ENCODE assay signal across 8 cellular contexts in genomic region chr10:103916901-103917300, GRCh38. TPM values are rescaled to one million over a fixed set of nuclear protein-coding genes. Genes with fewer than 3 reads are reported as not detected.
A peak's percentile ranks its signal among the peaks of the same experiment; 100 is the strongest.
DNase-seq lines count a peak whose midpoint lies in the region; ATAC-seq, FAIRE-seq and TF ChIP-seq lines count a peak whose summit lies in the region.

No MANE protein-coding gene starts in this region.

- dilution Hi-C loops in keratinocyte (cut with MboI; ENCODE audit: extremely low pct_ligation_motif_present, low sequenced_read_pairs): no loop called here

- peaks cover 17% of the 10 kb centered on the region for H3K9me3 Mint-ChIP-seq in T-helper 2 cell treated with Interferon-gamma antibody and Interleukin-4, amounts not matched to agents 5 μg/mL and 100 μg/mL, for 36 hours
- peaks cover 0 to 6% of the 10 kb centered on the region in 2 donors for H3K9me3 Mint-ChIP-seq in activated naive CD4-positive, alpha-beta T cell treated with anti-CD3 and anti-CD28 coated beads, Interleukin-2, amount 50 U/mL, for 72 hours

- peaks cover 0 to 5% of the 10 kb centered on the region in 2 experiments for H3K36me3 ChIP-seq in keratinocyte (ENCODE audit: control insufficient read depth in 2 of 2, extremely low read depth in 1 of 2, insufficient read depth in 2 of 2, low read length in 2 of 2)

- ATAC-seq in activated naive CD4-positive, alpha-beta T cell treated with anti-CD3 and anti-CD28 coated beads, Interleukin-2, amount 50 U/mL, for 72 hours: no peak
- no peak for ATAC-seq in sciatic nerve

- H4K20me1 ChIP-seq in keratinocyte (ENCODE audit: control insufficient read depth, extremely low read depth, insufficient read depth, low read length): no peaks in the 10 kb centered on the region

- DNase-seq in T-helper 2 cell treated with Interferon-gamma antibody and Interleukin-4, amounts not matched to agents 5 μg/mL and 100 μg/mL, for 36 hours (ENCODE audit: low spot score): no peak
- DNase-seq in T-helper 2 cell (no peak), keratinocyte (ENCODE audit: low read depth, low spot score) (no peak), substantia nigra (lab: John Stamatoyannopoulos, UW) (peak in 1 of 49 donors; percentile 11), sciatic nerve (ENCODE audit: low spot score) (no peak), NCI-H2171 (lab: John Stamatoyannopoulos, UW) (no peak)
- no peak for DNase-seq in activated naive CD4-positive, alpha-beta T cell treated with anti-CD3 and anti-CD28 coated beads, Interleukin-2, amount 50 U/mL, for 72 hours (ENCODE audit: low spot score in 2 of 2)
- DNase-seq in stimulated activated naive CD4-positive, alpha-beta T cell treated with Interleukin-2 at 50 U/mL for 16 hours (lab: John Stamatoyannopoulos, UW): no peak

- no peak for FAIRE-seq in keratinocyte (lab: Jason Lieb, UNC)

- H3K4me3 Mint-ChIP-seq in T-helper 2 cell treated with Interferon-gamma antibody and Interleukin-4, amounts not matched to agents 5 μg/mL and 100 μg/mL, for 36 hours: peak overlapping the region; percentile 98

- H3K27me3 ChIP-seq in keratinocyte (ENCODE audit: control insufficient read depth, extremely low read depth, insufficient read depth, low read length): no peaks in the 10 kb centered on the region

- intact Hi-C loops in sciatic nerve (cut with DNase I): no loop called here

- H3K27me3 Mint-ChIP-seq in T-helper 2 cell treated with Interferon-gamma antibody and Interleukin-4, amounts not matched to agents 5 μg/mL and 100 μg/mL, for 36 hours (ENCODE audit: low read depth): no peaks in the 10 kb centered on the region

- H3K9me3 ChIP-seq in keratinocyte (ENCODE audit: control insufficient read depth, low read depth, low read length): peaks cover 6% of the 10 kb centered on the region

- peaks cover 33% of the 10 kb centered on the region for H3K36me3 Mint-ChIP-seq in T-helper 2 cell treated with Interferon-gamma antibody and Interleukin-4, amounts not matched to agents 5 μg/mL and 100 μg/mL, for 36 hours (ENCODE audit: low read depth)
- H3K36me3 Mint-ChIP-seq in activated naive CD4-positive, alpha-beta T cell treated with anti-CD3 and anti-CD28 coated beads, Interleukin-2, amount 50 U/mL, for 72 hours: peaks cover 30 to 32% of the 10 kb centered on the region in 2 donors

- peak overlapping the region; percentile 63 to 74 (median 71) for H3K4me3 ChIP-seq in keratinocyte (ENCODE audit: control insufficient read depth in 2 of 3, extremely low read depth in 1 of 3, insufficient read depth in 2 of 3, low read depth in 1 of 3, low read length in 3 of 3)

- peak overlapping the region; percentile 90 for H3K27ac Mint-ChIP-seq in T-helper 2 cell treated with Interferon-gamma antibody and Interleukin-4, amounts not matched to agents 5 μg/mL and 100 μg/mL, for 36 hours
- peak overlapping the region; percentile 96 for H3K27ac Mint-ChIP-seq in activated naive CD4-positive, alpha-beta T cell treated with anti-CD3 and anti-CD28 coated beads, Interleukin-2, amount 50 U/mL, for 72 hours

- H3K4me1 Mint-ChIP-seq in T-helper 2 cell treated with Interferon-gamma antibody and Interleukin-4, amounts not matched to agents 5 μg/mL and 100 μg/mL, for 36 hours (ENCODE audit: low read depth): peaks cover 42% of the 10 kb centered on the region

- H3K9me1 ChIP-seq in keratinocyte (ENCODE audit: control insufficient read depth, extremely low read depth, insufficient read depth, low read length): no peaks in the 10 kb centered on the region

- H3K79me2 ChIP-seq in keratinocyte (ENCODE audit: control insufficient read depth, insufficient read depth, low read length): peaks cover 28% of the 10 kb centered on the region

- peak overlapping the region; percentile 96 for H3K4me2 ChIP-seq in keratinocyte (ENCODE audit: control insufficient read depth, extremely low read depth, insufficient read depth, low read depth, low read length)

- H2AFZ ChIP-seq in keratinocyte (ENCODE audit: control insufficient read depth, low read length): no peak overlapping the region

- no peak for TF ChIP-seq CTCF in keratinocyte (optimal IDR thresholded peaks at IDR 0.05 in 1 of 3, IDR thresholded peaks at IDR 0.05 in 1 of 3, conservative IDR thresholded peaks at IDR 0.05 in 1 of 3; ENCODE audit: extremely low read depth in 1 of 3, insufficient read depth in 2 of 3, low read length in 3 of 3)

- H3K4me1 ChIP-seq in keratinocyte (ENCODE audit: control insufficient read depth, extremely low read depth, insufficient read depth, low read length): peaks cover 29% of the 10 kb centered on the region

- H3K27ac ChIP-seq in keratinocyte (ENCODE audit: control insufficient read depth, insufficient read depth, low read length) (peak overlapping the region; percentile 69), substantia nigra (ENCODE audit: low read depth, low read length, poor library complexity, severe bottlenecking) (peak overlapping the region; percentile 94)

- peak overlapping the region; percentile 72 for H3K9ac ChIP-seq in keratinocyte (ENCODE audit: control insufficient read depth, extremely low read depth, insufficient read depth, low read length)

RNA-seq across cellular contexts. Expression of gene STN1, which starts 1.1 kb away (rescaled TPM):
- total RNA-seq in activated naive CD4-positive, alpha-beta T cell treated with anti-CD3 and anti-CD28 coated beads, Interleukin-2, amount 50 U/mL, for 72 hours: 10 to 100 TPM; 38.6 to 54.5 TPM
- 29.0 to 32.5 TPM (median 30.5 TPM) in 3 replicates for polyA plus RNA-seq in keratinocyte
- polyA plus RNA-seq in keratinocyte (2011; ENCODE audit: low read depth): 16.5 TPM
- polyA plus RNA-seq in keratinocyte (2011; cell fraction: cytosol; rRNA removed): 38.0 and 49.4 TPM in 2 replicates
- 20.2 and 22.2 TPM in 2 replicates for polyA plus RNA-seq in keratinocyte (2011; cell fraction: nucleus; rRNA removed)
- polyA plus RNA-seq in keratinocyte (2012; ENCODE audit: low replicate concordance): 23.7 and 24.4 TPM in 2 replicates
- 18.4 to 22.3 TPM (median 21.6 TPM) in 3 replicates for polyA minus RNA-seq in keratinocyte
- 18.0 TPM for polyA minus RNA-seq in keratinocyte (2011; cell fraction: cytosol; rRNA and poly(A)+ RNA removed)
- 6.2 and 12.6 TPM in 2 replicates for polyA minus RNA-seq in keratinocyte (2011; cell fraction: nucleus; rRNA and poly(A)+ RNA removed)
- total RNA-seq in sciatic nerve: 14.5 TPM

RNA-seq across cellular contexts. Expression of gene SLK, which starts 50.0 kb away (rescaled TPM):
- 10 to 100 TPM; 21.7 to 24.1 TPM for total RNA-seq in activated naive CD4-positive, alpha-beta T cell treated with anti-CD3 and anti-CD28 coated beads, Interleukin-2, amount 50 U/mL, for 72 hours
- polyA plus RNA-seq in keratinocyte: 21.3 to 36.7 TPM (median 21.7 TPM) in 3 replicates
- 178 TPM for polyA plus RNA-seq in keratinocyte (2011; ENCODE audit: low read depth)
- polyA plus RNA-seq in keratinocyte (2011; cell fraction: cytosol; rRNA removed): 15.1 and 26.3 TPM in 2 replicates
- polyA plus RNA-seq in keratinocyte (2011; cell fraction: nucleus; rRNA removed): 30.1 and 47.4 TPM in 2 replicates
- polyA plus RNA-seq in keratinocyte (2012; ENCODE audit: low replicate concordance): 43.0 and 47.2 TPM in 2 replicates
- 7.7 to 42.1 TPM (median 14.2 TPM) in 3 replicates for polyA minus RNA-seq in keratinocyte
- polyA minus RNA-seq in keratinocyte (2011; cell fraction: cytosol; rRNA and poly(A)+ RNA removed): 23.4 TPM
- polyA minus RNA-seq in keratinocyte (2011; cell fraction: nucleus; rRNA and poly(A)+ RNA removed): 27.4 and 57.8 TPM in 2 replicates
- total RNA-seq in sciatic nerve: 52.5 TPM
